Comparison of ENCODE assay signal across 23 cellular contexts in the genomic region with DNA sequence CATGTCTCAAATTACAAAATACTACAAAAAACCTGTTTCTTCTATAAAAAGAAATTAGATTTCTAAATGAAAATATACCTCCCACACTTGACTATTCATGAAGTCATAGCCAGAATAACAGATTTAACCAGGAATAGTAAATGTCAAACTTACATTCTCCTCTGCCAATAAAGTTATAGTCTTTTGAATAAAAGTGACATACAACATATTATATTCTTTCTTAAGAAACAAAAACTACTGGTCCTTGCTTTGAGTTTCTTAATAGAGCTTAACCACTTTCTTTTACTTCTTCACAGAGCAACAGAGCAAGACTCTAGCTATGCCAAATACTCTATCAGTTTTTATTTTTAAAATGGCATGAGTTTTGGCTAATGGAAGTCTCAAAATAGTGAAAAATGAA.
"Had no signal": no experiment of that assay in that cellular context is flagged by ENCODE, and none has a peak within 500 bp of the region (broad histone marks: within the 10 kb centered on the region; RNA-seq: fewer than 3 reads in every experiment).

No MANE protein-coding gene starts in this region.

- H3K4me3 Mint-ChIP-seq: IgD-negative memory B cell had no signal

- H3K27me3 Mint-ChIP-seq: IgD-negative memory B cell had no signal

- H3K9ac ChIP-seq: SK-N-SH had no signal

- ATAC-seq: Panc1 had no signal

- H3K36me3 Mint-ChIP-seq: IgD-negative memory B cell had no signal

- FAIRE-seq: HTR-8/SVneo had no signal

- H3K27ac ChIP-seq: HL-60, RWPE1 had no signal

- H3K4me1 Mint-ChIP-seq: IgD-negative memory B cell had no signal

- H3K9me3 ChIP-seq: SK-N-SH had no signal

- DNase-seq: KBM-7, MV-4-11, NCI-H1048, NCI-H1105, NCI-H1417, NCI-H1436 treated with DMSO at 0.1 percent for 48 hours, NCI-H1694, NCI-H187 treated with DMSO at 0.1 percent for 48 hours, NCI-H2081 treated with DMSO at 0.1 percent for 48 hours, NCI-H2171, NCI-H226, NCI-H446, NCI-H510A, NCI-H524 treated with DMSO at 0.1 percent for 48 hours, NCI-H69, NCI-H774, SHP77, SK-N-SH had no signal

- H3K27ac Mint-ChIP-seq: IgD-negative memory B cell had no signal

- H3K4me2 ChIP-seq: SK-N-SH had no signal
